ENCODE assay signal across 7 cellular contexts in genomic region chr4:8917868-8918783, GRCh38. TPM values are rescaled to one million over a fixed set of nuclear protein-coding genes. Genes with fewer than 3 reads are reported as not detected.
A peak's percentile ranks its signal among the peaks of the same experiment; 100 is the strongest.
DNase-seq lines count a peak whose midpoint lies in the region; ATAC-seq and TF ChIP-seq lines count a peak whose summit lies in the region.

No MANE protein-coding gene starts in this region.

- no peak overlapping the region for H3K27ac Mint-ChIP-seq in chondrocyte (ENCODE audit: unreplicated experiment)

- H3K9me3 ChIP-seq in MG63 (no peaks in the 10 kb centered on the region), right lobe of liver (no peaks in the 10 kb centered on the region)

- H3K27me3 ChIP-seq in GM06990 (replicated peaks; ENCODE audit: control insufficient read depth, insufficient read depth, low read length), result no peaks in the 10 kb centered on the region; the same call in 1 of the 2 replicates
- no peaks in the 10 kb centered on the region for H3K27me3 ChIP-seq in MG63
- no peaks in the 10 kb centered on the region for H3K27me3 ChIP-seq in right lobe of liver

- H3K4me3 ChIP-seq in GM06990 (replicated peaks; ENCODE audit: low read depth, low read length) (no peak overlapping the region), MG63 (no peak overlapping the region), right lobe of liver (no peak overlapping the region)

- 2% methylated on average over 8 of the region's 20 CpGs for WGBS in right lobe of liver (ENCODE audit: insufficient coverage, low coverage, low lambda C conversion rate, missing lambda C conversion rate)

- H3K4me1 ChIP-seq in right lobe of liver, result no peaks in the 10 kb centered on the region

- H3K36me3 ChIP-seq in GM06990 (ENCODE audit: control insufficient read depth, insufficient read depth, low read length) (no peaks in the 10 kb centered on the region), MG63 (no peaks in the 10 kb centered on the region), right lobe of liver (no peaks in the 10 kb centered on the region)

- peak; percentile 91 for TF ChIP-seq CTCF in GM06990 (IDR thresholded peaks at IDR 0.05; ENCODE audit: insufficient read depth, low read length, poor library complexity, severe bottlenecking)
- TF ChIP-seq CTCF in chondrocyte (IDR thresholded peaks at IDR 0.05), result peak; percentile 89
- TF ChIP-seq CTCF in right lobe of liver (IDR thresholded peaks at IDR 0.05), result peak; percentile 62 to 93 (median 88)

- peaks cover 3% of the 10 kb centered on the region for H3K9me3 Mint-ChIP-seq in chondrocyte (ENCODE audit: low read depth)

- no peak overlapping the region for H3K27ac ChIP-seq in right lobe of liver

- DNase-seq in GM06990 (ENCODE audit: extremely low read depth, insufficient read length) (peak; percentile 34), H4 (ENCODE audit: low spot score) (peak; percentile 60), MG63 (peak; percentile 51), chondrocyte (ENCODE audit: low spot score) (peak; percentile 91), right lobe of liver (peak; percentile 68 to 75 (median 69))
- peak; percentile 80 for DNase-seq in activated CD4-positive, CD25-positive, alpha-beta regulatory T cell treated with anti-CD3 and anti-CD28 coated beads, Interleukin-2, amount 50 U/mL, for 72 hours
- DNase-seq in stimulated activated CD4-positive, alpha-beta T cell treated with anti-CD3 and anti-CD28 coated beads, TNF-alpha, amount 100 ng/mL, for 48 hours (ENCODE audit: low read depth in 3 of 3), result peak; percentile 43 to 54 (median 49)

- no peak for TF ChIP-seq POLR2A in right lobe of liver (IDR thresholded peaks at IDR 0.05)

- H3K36me3 Mint-ChIP-seq in chondrocyte (ENCODE audit: low read depth), result peaks cover under 1% of the 10 kb centered on the region

- H3K4me3 Mint-ChIP-seq in chondrocyte (ENCODE audit: unreplicated experiment), result no peak overlapping the region

- peaks cover 4% of the 10 kb centered on the region for H3K4me1 Mint-ChIP-seq in chondrocyte (ENCODE audit: low read depth)

- peaks cover 15% of the 10 kb centered on the region for H3K27me3 Mint-ChIP-seq in chondrocyte (ENCODE audit: low read depth)

- intact Hi-C loops in right lobe of liver (cut with DNase I), result loop anchor here (10.0 kb wide), 1 partner anchor 313 kb away; no protein-coding TSS in a partner anchor

- peak; percentile 86 to 96 (median 92) for ATAC-seq in right lobe of liver

RNA-seq across cellular contexts. Expression of gene HMX1, which starts 46.5 kb away (rescaled TPM):
- 5.1 and 7.3 TPM in 2 replicates for total RNA-seq in H4 (2014; rRNA removed; shearing (Covaris generic))
- total RNA-seq in MG63 (2014; rRNA removed; shearing (Covaris generic); ENCODE audit: low replicate concordance), result 7.5 and 17.5 TPM in 2 replicates
- total RNA-seq in chondrocyte (3.7 TPM in 1 of 3 replicates, not detected in the others), right lobe of liver (not detected)

Comparison
In these comparisons a context has a peak if more than half of its experiments do, and no peak if none do; other contexts are left out.
1. DNase-seq: peak in every context shown above with its lines; median percentile 91 in chondrocyte; 80 in activated CD4-positive, CD25-positive, alpha-beta regulatory T cell treated with anti-CD3 and anti-CD28 coated beads, Interleukin-2, amount 50 U/mL, for 72 hours; 69 in right lobe of liver; 60 in H4; 51 in MG63; 49 in stimulated activated CD4-positive, alpha-beta T cell treated with anti-CD3 and anti-CD28 coated beads, TNF-alpha, amount 100 ng/mL, for 48 hours; 34 in GM06990.